ENCODE assay signal across 27 cellular contexts in the genomic region with DNA sequence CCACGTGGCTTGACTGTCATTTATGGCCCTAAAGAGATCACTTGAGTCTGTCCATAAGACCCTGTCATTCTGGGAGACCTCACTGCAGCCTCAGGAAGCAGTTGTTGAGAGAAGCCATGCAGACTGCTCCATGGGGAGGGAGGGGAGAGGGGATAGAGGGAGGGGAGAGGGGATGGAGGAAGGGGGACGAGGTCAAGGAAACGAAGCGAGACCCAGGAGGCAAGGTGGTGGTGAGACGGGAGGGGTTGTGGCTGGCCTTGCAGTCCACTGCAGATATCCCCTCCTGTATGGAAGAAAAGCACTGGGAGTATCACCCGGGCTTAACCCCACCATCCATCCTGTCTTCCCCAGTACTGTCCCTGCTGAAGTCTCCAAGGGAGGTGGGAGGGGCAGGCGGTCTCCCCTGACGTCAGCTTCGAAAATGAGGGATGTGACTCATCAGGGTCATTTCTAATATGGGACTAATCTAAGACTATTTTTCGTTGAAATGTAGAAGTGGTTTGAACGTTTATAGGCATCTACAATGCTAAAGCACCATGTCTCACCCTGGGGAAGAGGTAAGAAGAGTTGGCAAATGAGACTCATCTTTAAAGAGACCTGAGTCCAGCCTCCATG. TPM values are rescaled to one million over a fixed set of nuclear protein-coding genes. Genes with fewer than 3 reads are reported as not detected.
DNase-seq lines count a peak whose midpoint lies in the region; FAIRE-seq and TF ChIP-seq lines count a peak whose summit lies in the region.
"Had no signal": no experiment of that assay in that cellular context is flagged by ENCODE, and none has a peak within 500 bp of the region (broad histone marks: within the 10 kb centered on the region; RNA-seq: fewer than 3 reads in every experiment).

No MANE protein-coding gene starts in this region.

- no peak for TF ChIP-seq CTCF in A673 (conservative IDR thresholded peaks at IDR 0.05; ENCODE audit: low read depth, low read length)
- no peak for TF ChIP-seq CTCF in endodermal cell (conservative IDR thresholded peaks at IDR 0.05)
- no peak for TF ChIP-seq CTCF in breast epithelium (IDR thresholded peaks at IDR 0.05)

- no peak overlapping the region for H3K27ac ChIP-seq in A673 (ENCODE audit: low read depth, low read length, poor library complexity, severe bottlenecking)
- H3K27ac ChIP-seq in endodermal cell (ENCODE audit: low read depth, low read length) = no peak overlapping the region
- H3K27ac ChIP-seq in breast epithelium = no peak overlapping the region
- H3K27ac ChIP-seq: neutrophil, SK-N-MC, stomach, upper lobe of right lung had no signal

- DNase-seq in A673 (ENCODE audit: low spot score) = peak; percentile 25
- DNase-seq in GM19239 (ENCODE audit: insufficient read length, low spot score) = no peak
- DNase-seq in MV-4-11 (lab: John Stamatoyannopoulos, UW) = peak; percentile 35
- peak; percentile 53 for DNase-seq in endodermal cell
- no peak for DNase-seq in NCI-H748 (lab: John Stamatoyannopoulos, UW; ENCODE audit: unreplicated experiment)
- no peak for DNase-seq in RPMI8226
- no peak for DNase-seq in GM03348 (ENCODE audit: low spot score)
- no peak for DNase-seq in breast epithelium (ENCODE audit: low spot score in 2 of 2)
- DNase-seq: activated CD4-positive, alpha-beta T cell treated with anti-CD3 and anti-CD28 coated beads for 1 hour; activated naive CD8-positive, alpha-beta T cell treated with anti-CD3 and anti-CD28 coated beads, Interleukin-2, amount 50 U/mL, for 24 hours; caudate nucleus; CD8-positive, alpha-beta memory T cell; effector memory CD8-positive, alpha-beta T cell; HCEC 1CT; NCI-H2029; NCI-H524; stomach; T-helper 9 cell; upper lobe of right lung had no signal

- CTCF ChIA-PET in A673 (lab: Charles Lee) = no interaction called here

- peaks cover 54% of the 10 kb centered on the region for H3K9me3 Mint-ChIP-seq in endodermal cell
- H3K9me3 Mint-ChIP-seq: activated naive CD8-positive, alpha-beta T cell treated with anti-CD3 and anti-CD28 coated beads, Interleukin-2, amount 50 U/mL, for 24 hours; activated T-helper 17 cell treated with anti-CD3 and anti-CD28 coated beads, Interleukin-2, amount 50 U/mL, for 72 hours; effector memory CD8-positive, alpha-beta T cell had no signal

- H3K36me3 Mint-ChIP-seq in endodermal cell (ENCODE audit: low read depth) = no peaks in the 10 kb centered on the region

- no peak overlapping the region for H3K9ac ChIP-seq in endodermal cell (ENCODE audit: extremely low read depth, low read length, poor library complexity, severe bottlenecking)

- H3K4me1 Mint-ChIP-seq in endodermal cell = peaks cover 28% of the 10 kb centered on the region

- TF ChIP-seq POLR2A in breast epithelium (IDR thresholded peaks at IDR 0.05) = no peak

- H3K9me3 ChIP-seq in A673 (ENCODE audit: low read depth, low read length, poor library complexity, severe bottlenecking) (no peaks in the 10 kb centered on the region), endodermal cell (ENCODE audit: control insufficient read depth, low read length) (no peaks in the 10 kb centered on the region), breast epithelium (no peaks in the 10 kb centered on the region)
- H3K9me3 ChIP-seq: neutrophil, upper lobe of right lung had no signal

- no TSS peak for BruUV-seq in A673 (replicated peaks; lab: Mats Ljungman, UMichigan)

- H3K36me3 ChIP-seq in A673 (ENCODE audit: insufficient read depth, low read length, poor library complexity, severe bottlenecking) (no peaks in the 10 kb centered on the region), endodermal cell (ENCODE audit: control insufficient read depth, insufficient read depth, low read length) (no peaks in the 10 kb centered on the region), breast epithelium (no peaks in the 10 kb centered on the region)
- H3K36me3 ChIP-seq: neutrophil, stomach, upper lobe of right lung had no signal

- no peak overlapping the region for H3K27ac Mint-ChIP-seq in endodermal cell
- H3K27ac Mint-ChIP-seq: activated naive CD8-positive, alpha-beta T cell treated with anti-CD3 and anti-CD28 coated beads, Interleukin-2, amount 50 U/mL, for 24 hours; activated T-helper 17 cell treated with anti-CD3 and anti-CD28 coated beads, Interleukin-2, amount 50 U/mL, for 72 hours; effector memory CD8-positive, alpha-beta T cell had no signal

- FAIRE-seq in GM19239 (lab: Jason Lieb, UNC) = peak; percentile 48
- FAIRE-seq: G401.6, GM12878 had no signal

- no peak overlapping the region for H3K4me3 Mint-ChIP-seq in endodermal cell
- H3K4me3 Mint-ChIP-seq: activated naive CD8-positive, alpha-beta T cell treated with anti-CD3 and anti-CD28 coated beads, Interleukin-2, amount 50 U/mL, for 24 hours; activated T-helper 17 cell treated with anti-CD3 and anti-CD28 coated beads, Interleukin-2, amount 50 U/mL, for 72 hours had no signal

- peaks cover 30% of the 10 kb centered on the region for H3K27me3 Mint-ChIP-seq in endodermal cell (ENCODE audit: insufficient read depth)
- H3K27me3 Mint-ChIP-seq: effector memory CD8-positive, alpha-beta T cell had no signal

- H3K4me1 ChIP-seq in A673 (ENCODE audit: insufficient read depth, low read length, poor library complexity, severe bottlenecking) (peaks cover 5% of the 10 kb centered on the region), endodermal cell (ENCODE audit: control insufficient read depth, insufficient read depth, low read length) (no peaks in the 10 kb centered on the region), breast epithelium (no peaks in the 10 kb centered on the region)

- H3K4me3 ChIP-seq in A673 (ENCODE audit: low read depth, low read length, poor library complexity, severe bottlenecking) = no peak overlapping the region
- H3K4me3 ChIP-seq in endodermal cell (ENCODE audit: low read length) = no peak overlapping the region
- H3K4me3 ChIP-seq in breast epithelium = no peak overlapping the region
- H3K4me3 ChIP-seq: GM12878, SK-N-MC, stomach, upper lobe of right lung had no signal

- POLR2A ChIA-PET in A673 (lab: Charles Lee; ENCODE audit: low non-redundant PET) = no interaction called here

- H3K27me3 ChIP-seq in A673 (replicated peaks; ENCODE audit: insufficient read depth, low read depth, low read length, poor library complexity) = no peaks in the 10 kb centered on the region
- H3K27me3 ChIP-seq in endodermal cell (ENCODE audit: control insufficient read depth, insufficient read depth, low read length, poor library complexity, severe bottlenecking) = peaks cover 20% of the 10 kb centered on the region
- peaks cover 0 to 36% of the 10 kb centered on the region in 2 donors for H3K27me3 ChIP-seq in breast epithelium
- H3K27me3 ChIP-seq: upper lobe of right lung had no signal

- WGBS in endodermal cell (ENCODE audit: insufficient coverage in 1 of 2, insufficient read length in 1 of 2), 2 experiments = 43% methylated on average over 10 of the region's 11 CpGs; no CpG with 5 or more reads in 1 of the 2 experiments

- intact Hi-C loops in A673 (cut with micrococcal nuclease; ENCODE audit: unreplicated experiment) (no loop called here), breast epithelium (cut with DNase I; ENCODE audit: low total_unique reads) (loop anchor here (10.0 kb wide), 1 partner anchor 51 kb away; a partner anchor contains a TSS)

RNA-seq across cellular contexts. Expression of a gene that starts 5.6 kb away (rescaled TPM):
- total RNA-seq in A673 (2021) = 0.56 and 0.79 TPM in 2 replicates
- under 1 TPM; 0.22 to 0.35 TPM for total RNA-seq in endodermal cell
- 5.9 TPM for polyA plus RNA-seq in endodermal cell (2013, experiment 1 of 2)
- 5.4 TPM for polyA plus RNA-seq in endodermal cell (2013, experiment 2 of 2)
- 1 to 10 TPM in 2 of 3 donors, under 1 TPM in 1; 0.80 to 5.6 (median 1.3) TPM for total RNA-seq in breast epithelium

RNA-seq across cellular contexts. Expression of a gene that starts 55.0 kb away (rescaled TPM):
- 16.4 and 18.2 TPM in 2 replicates for total RNA-seq in A673 (2021)
- 10 to 100 TPM; 19.0 to 19.2 TPM for total RNA-seq in endodermal cell
- 22.9 TPM for polyA plus RNA-seq in endodermal cell (2013, experiment 1 of 2)
- polyA plus RNA-seq in endodermal cell (2013, experiment 2 of 2) = 23.1 TPM
- 10 to 100 TPM; 12.6 to 49.8 (median 18.4) TPM for total RNA-seq in breast epithelium

RNA-seq across cellular contexts. Expression of a gene that starts 56.3 kb away (rescaled TPM):
- not detected in 2 replicates for total RNA-seq in A673 (2021)
- total RNA-seq in endodermal cell = not detected
- polyA plus RNA-seq in endodermal cell (2013, experiment 1 of 2) = not detected
- polyA plus RNA-seq in endodermal cell (2013, experiment 2 of 2) = not detected
- total RNA-seq in breast epithelium = not detected
- total RNA-seq: activated T-helper 17 cell treated with anti-CD3 and anti-CD28 coated beads, Interleukin-2, amount 50 U/mL, for 72 hours; CD8-positive, alpha-beta memory T cell; GM12878; left lobe of liver; mononuclear cell; sciatic nerve; stomach; upper lobe of right lung had no signal
- polyA plus RNA-seq: CD8-positive, alpha-beta memory T cell; GM12878; stomach had no signal

Comparison
In these comparisons a context has a peak if more than half of its experiments do, and no peak if none do; other contexts are left out.
1. DNase-seq: peak in A673 (single experiment), MV-4-11 (single experiment) and endodermal cell (single experiment); none in GM19239 (single experiment), NCI-H748 (single experiment), RPMI8226 (single experiment), GM03348 (single experiment) and breast epithelium (0 of 2).